ENCODE assay signal across 1 cellular context in the genomic region with DNA sequence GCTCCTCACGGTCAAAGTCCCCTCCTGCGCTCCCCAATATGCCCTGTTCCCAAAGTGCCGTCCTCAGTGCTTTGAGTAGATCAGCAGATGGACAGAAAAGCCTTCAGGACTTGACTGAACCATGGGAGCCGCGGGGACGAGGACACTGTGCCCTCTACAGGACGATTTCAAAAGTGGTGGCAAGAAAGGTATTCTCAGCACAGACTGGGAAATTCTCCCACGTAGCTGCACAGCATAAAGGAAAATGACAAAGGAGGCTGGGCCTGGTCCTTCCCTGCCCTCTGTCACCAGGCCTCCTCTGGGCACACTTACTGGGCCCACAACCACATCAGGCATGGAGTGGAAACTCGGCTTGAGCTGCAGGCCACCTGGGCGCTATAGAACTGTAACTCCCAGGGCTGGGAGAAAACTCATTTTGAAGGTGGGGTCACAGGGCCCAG.
TF ChIP-seq lines count a peak whose summit lies in the region.

No MANE protein-coding gene starts in this region.

TF ChIP-seq in HepG2, 621 proteins besides CTCF, POLR2A, EP300 and RAD21 (continued from another document and continues in another):
- TF ChIP-seq PRDM10 (CRISPR knock-in tag; IDR thresholded peaks at IDR 0.05; ENCODE audit: low read depth) (0 out of 2 replicates have a peak, but pooled peaks have one; percentile 48), ZXDC (CRISPR knock-in tag; IDR thresholded peaks at IDR 0.05) (no peak), ZSCAN21 (CRISPR knock-in tag; IDR thresholded peaks at IDR 0.05; ENCODE audit: borderline replicate concordance) (0 out of 2 replicates have a peak, but pooled peaks have one; percentile 18), ISL2 (CRISPR knock-in tag; IDR thresholded peaks at IDR 0.05) (peak; percentile 44; the same call in 1 of the 2 replicates), CCDC6 (CRISPR knock-in tag; IDR thresholded peaks at IDR 0.05) (peak; percentile 42; the same call in 1 of the 2 replicates), ZNF891 (CRISPR knock-in tag; IDR thresholded peaks at IDR 0.05) (peak; percentile 79; the same call in 1 of the 2 replicates), ZNF788 (CRISPR knock-in tag; IDR thresholded peaks at IDR 0.05; ENCODE audit: borderline replicate concordance) (peak; percentile 63; the same call in 1 of the 2 replicates), ERF (CRISPR knock-in tag; IDR thresholded peaks at IDR 0.05) (peak; percentile 40; the same call in 1 of the 2 replicates), SIN3A (IDR thresholded peaks at IDR 0.05; ENCODE audit: borderline replicate concordance, low read depth, low read length) (no peak), STAG1 (CRISPR knock-in tag; IDR thresholded peaks at IDR 0.05) (peak; percentile 90), ZNF775 (CRISPR knock-in tag; IDR thresholded peaks at IDR 0.05; ENCODE audit: borderline replicate concordance) (no peak), ZNF263 (CRISPR knock-in tag; IDR thresholded peaks at IDR 0.05) (peak; percentile 40; the same call in 1 of the 2 replicates), ZNF572 (CRISPR knock-in tag; IDR thresholded peaks at IDR 0.05) (no peak), SNAPC4 (CRISPR knock-in tag; IDR thresholded peaks at IDR 0.05) (no peak), NR3C1 (CRISPR knock-in tag; IDR thresholded peaks at IDR 0.05) (no peak), CBX1 (IDR thresholded peaks at IDR 0.05; ENCODE audit: low read depth) (peak; percentile 58), HNF4A (CRISPR knock-in tag; IDR thresholded peaks at IDR 0.05) (0 out of 2 replicates have a peak, but pooled peaks have one; percentile 17), ZNF33B (CRISPR knock-in tag; IDR thresholded peaks at IDR 0.05) (0 out of 2 replicates have a peak, but pooled peaks have one; percentile 35), SALL1 (CRISPR knock-in tag; IDR thresholded peaks at IDR 0.05) (peak; percentile 34; the same call in 1 of the 2 replicates), ZMYM4 (CRISPR knock-in tag; IDR thresholded peaks at IDR 0.05) (no peak), MAZ (IDR thresholded peaks at IDR 0.05; ENCODE audit: borderline replicate concordance, low read depth, low read length) (0 out of 2 replicates have a peak, but pooled peaks have one; percentile 20), MAZ (CRISPR knock-in tag; IDR thresholded peaks at IDR 0.05; ENCODE audit: low read depth) (no peak), FOXJ3 (CRISPR knock-in tag; IDR thresholded peaks at IDR 0.05; ENCODE audit: borderline replicate concordance) (no peak), TEAD3 (CRISPR knock-in tag; optimal IDR thresholded peaks at IDR 0.05; ENCODE audit: borderline replicate concordance) (peak; percentile 47), ZBTB25 (CRISPR knock-in tag; IDR thresholded peaks at IDR 0.05) (0 out of 2 replicates have a peak, but pooled peaks have one; percentile 40), ZFP62 (CRISPR knock-in tag; IDR thresholded peaks at IDR 0.05) (no peak), HDAC2 (CRISPR knock-in tag; IDR thresholded peaks at IDR 0.05) (peak; percentile 23; the same call in 1 of the 2 replicates), MED1 (CRISPR knock-in tag; IDR thresholded peaks at IDR 0.05) (peak; percentile 41; the same call in 1 of the 2 replicates), ZNF256 (CRISPR knock-in tag; conservative IDR thresholded peaks at IDR 0.05) (no peak), ZMYM3 (CRISPR knock-in tag; IDR thresholded peaks at IDR 0.05) (peak; percentile 98), SMC3 (IDR thresholded peaks at IDR 0.05; ENCODE audit: low read length) (peak; percentile 90), ZNF446 (CRISPR knock-in tag; IDR thresholded peaks at IDR 0.05) (no peak), HCFC1 (IDR thresholded peaks at IDR 0.05; ENCODE audit: low read depth, low read length) (no peak)
- TF ChIP-seq, protein P1, sequence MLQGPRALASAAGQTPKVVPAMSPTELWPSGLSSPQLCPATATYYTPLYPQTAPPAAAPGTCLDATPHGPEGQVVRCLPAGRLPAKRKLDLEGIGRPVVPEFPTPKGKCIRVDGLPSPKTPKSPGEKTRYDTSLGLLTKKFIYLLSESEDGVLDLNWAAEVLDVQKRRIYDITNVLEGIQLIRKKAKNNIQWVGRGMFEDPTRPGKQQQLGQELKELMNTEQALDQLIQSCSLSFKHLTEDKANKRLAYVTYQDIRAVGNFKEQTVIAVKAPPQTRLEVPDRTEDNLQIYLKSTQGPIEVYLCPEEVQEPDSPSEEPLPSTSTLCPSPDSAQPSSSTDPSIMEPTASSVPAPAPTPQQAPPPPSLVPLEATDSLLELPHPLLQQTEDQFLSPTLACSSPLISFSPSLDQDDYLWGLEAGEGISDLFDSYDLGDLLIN (CRISPR knock-in tag; IDR thresholded peaks at IDR 0.05; ENCODE audit: borderline replicate concordance) = no peak
- TF ChIP-seq, protein P2, sequence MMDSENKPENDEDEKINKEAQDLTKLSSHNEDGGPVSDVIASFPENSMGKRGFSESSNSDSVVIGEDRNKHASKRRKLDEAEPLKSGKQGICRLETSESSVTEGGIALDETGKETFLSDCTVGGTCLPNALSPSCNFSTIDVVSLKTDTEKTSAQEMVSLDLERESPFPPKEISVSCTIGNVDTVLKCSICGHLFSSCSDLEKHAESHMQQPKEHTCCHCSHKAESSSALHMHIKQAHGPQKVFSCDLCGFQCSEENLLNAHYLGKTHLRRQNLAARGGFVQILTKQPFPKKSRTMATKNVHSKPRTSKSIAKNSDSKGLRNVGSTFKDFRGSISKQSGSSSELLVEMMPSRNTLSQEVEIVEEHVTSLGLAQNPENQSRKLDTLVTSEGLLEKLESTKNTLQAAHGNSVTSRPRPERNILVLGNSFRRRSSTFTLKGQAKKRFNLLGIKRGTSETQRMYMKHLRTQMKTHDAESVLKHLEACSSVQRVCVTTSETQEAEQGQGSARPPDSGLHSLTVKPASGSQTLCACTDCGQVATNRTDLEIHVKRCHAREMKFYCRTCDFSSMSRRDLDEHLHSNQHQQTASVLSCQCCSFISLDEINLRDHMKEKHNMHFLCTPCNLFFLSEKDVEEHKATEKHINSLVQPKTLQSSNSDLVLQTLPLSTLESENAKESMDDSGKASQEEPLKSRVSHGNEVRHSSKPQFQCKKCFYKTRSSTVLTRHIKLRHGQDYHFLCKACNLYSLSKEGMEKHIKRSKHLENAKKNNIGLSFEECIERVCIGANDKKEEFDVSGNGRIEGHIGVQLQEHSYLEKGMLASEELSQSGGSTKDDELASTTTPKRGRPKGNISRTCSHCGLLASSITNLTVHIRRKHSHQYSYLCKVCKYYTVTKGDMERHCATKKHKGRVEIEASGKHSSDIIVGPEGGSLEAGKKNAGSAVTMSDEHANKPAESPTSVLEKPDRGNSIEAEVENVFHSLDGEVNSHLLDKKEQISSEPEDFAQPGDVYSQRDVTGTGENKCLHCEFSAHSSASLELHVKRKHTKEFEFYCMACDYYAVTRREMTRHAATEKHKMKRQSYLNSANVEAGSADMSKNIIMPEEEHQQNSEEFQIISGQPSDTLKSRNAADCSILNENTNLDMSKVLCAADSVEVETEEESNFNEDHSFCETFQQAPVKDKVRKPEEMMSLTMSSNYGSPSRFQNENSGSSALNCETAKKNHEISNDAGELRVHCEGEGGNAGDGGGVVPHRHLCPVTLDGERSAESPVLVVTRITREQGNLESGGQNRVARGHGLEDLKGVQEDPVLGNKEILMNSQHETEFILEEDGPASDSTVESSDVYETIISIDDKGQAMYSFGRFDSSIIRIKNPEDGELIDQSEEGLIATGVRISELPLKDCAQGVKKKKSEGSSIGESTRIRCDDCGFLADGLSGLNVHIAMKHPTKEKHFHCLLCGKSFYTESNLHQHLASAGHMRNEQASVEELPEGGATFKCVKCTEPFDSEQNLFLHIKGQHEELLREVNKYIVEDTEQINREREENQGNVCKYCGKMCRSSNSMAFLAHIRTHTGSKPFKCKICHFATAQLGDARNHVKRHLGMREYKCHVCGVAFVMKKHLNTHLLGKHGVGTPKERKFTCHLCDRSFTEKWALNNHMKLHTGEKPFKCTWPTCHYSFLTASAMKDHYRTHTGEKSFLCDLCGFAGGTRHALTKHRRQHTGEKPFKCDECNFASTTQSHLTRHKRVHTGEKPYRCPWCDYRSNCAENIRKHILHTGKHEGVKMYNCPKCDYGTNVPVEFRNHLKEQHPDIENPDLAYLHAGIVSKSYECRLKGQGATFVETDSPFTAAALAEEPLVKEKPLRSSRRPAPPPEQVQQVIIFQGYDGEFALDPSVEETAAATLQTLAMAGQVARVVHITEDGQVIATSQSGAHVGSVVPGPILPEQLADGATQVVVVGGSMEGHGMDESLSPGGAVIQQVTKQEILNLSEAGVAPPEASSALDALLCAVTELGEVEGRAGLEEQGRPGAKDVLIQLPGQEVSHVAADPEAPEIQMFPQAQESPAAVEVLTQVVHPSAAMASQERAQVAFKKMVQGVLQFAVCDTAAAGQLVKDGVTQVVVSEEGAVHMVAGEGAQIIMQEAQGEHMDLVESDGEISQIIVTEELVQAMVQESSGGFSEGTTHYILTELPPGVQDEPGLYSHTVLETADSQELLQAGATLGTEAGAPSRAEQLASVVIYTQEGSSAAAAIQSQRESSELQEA (CRISPR knock-in tag; IDR thresholded peaks at IDR 0.05; ENCODE audit: not compliant biosample characterization) = no peak
